ENCODE assay signal across 1 cellular context in genomic region chr14:36659010-36659821, GRCh38.
A peak's percentile ranks its signal among the peaks of the same experiment; 100 is the strongest.
TF ChIP-seq lines count a peak whose summit lies in the region.

No MANE protein-coding gene starts in this region.

TF ChIP-seq in GM23338, 12 proteins besides CTCF, POLR2A, EP300 and RAD21:
- TF ChIP-seq ZNF462 (CRISPR knock-in tag; IDR thresholded peaks at IDR 0.05) = no peak
- TF ChIP-seq STAT1 (IDR thresholded peaks at IDR 0.05; ENCODE audit: unreplicated experiment) = no peak
- TF ChIP-seq REST (IDR thresholded peaks at IDR 0.05; ENCODE audit: unreplicated experiment) = no peak
- TF ChIP-seq EZH2phosphoT487 (IDR thresholded peaks at IDR 0.05; ENCODE audit: unreplicated experiment) = peak; percentile 16
- TF ChIP-seq CREB1 (CRISPR knock-in tag; IDR thresholded peaks at IDR 0.05; ENCODE audit: low read depth) = no peak
- TF ChIP-seq EZH2 (IDR thresholded peaks at IDR 0.05; ENCODE audit: low read depth, unreplicated experiment) = peak; percentile 84
- TF ChIP-seq JUNB (IDR thresholded peaks at IDR 0.05; ENCODE audit: unreplicated experiment) = no peak
- no peak for TF ChIP-seq ZNF114 (CRISPR knock-in tag; IDR thresholded peaks at IDR 0.05)
TF ChIP-seq in GM23338: peak in this region for 2.
